ENCODE assay signal across 1 cellular context in genomic region chr18:11034816-11035215, GRCh38.
TF ChIP-seq lines count a peak whose summit lies in the region.

No MANE protein-coding gene starts in this region.

TF ChIP-seq in GM12878, 131 proteins besides CTCF, POLR2A, EP300 and RAD21 (continued from another document):
- TF ChIP-seq REST (IDR thresholded peaks at IDR 0.05; ENCODE audit: low read depth, low read length): no peak
- TF ChIP-seq POLR2AphosphoS5 (IDR thresholded peaks at IDR 0.05; ENCODE audit: low read length): no peak
